Comparison of ENCODE assay signal across 8 cellular contexts in genomic region chr2:97094772-97095611, GRCh38. TPM values are rescaled to one million over a fixed set of nuclear protein-coding genes. Genes with fewer than 3 reads are reported as not detected.
DNase-seq lines count a peak whose midpoint lies in the region; ATAC-seq, FAIRE-seq and TF ChIP-seq lines count a peak whose summit lies in the region.
"Not testable (repeated sequence)": the region's sequence is repeated elsewhere in the genome, so short reads cannot be mapped to it uniquely, and the experiment has no call there.

TSS of gene FAHD2B (minus strand) at chr2:97094882. CDS start at chr2:97091706, 3,176 bp downstream.

- H3K4me3 ChIP-seq in CD8-positive, alpha-beta memory T cell (ENCODE audit: low read length): not testable (repeated sequence)
- H3K4me3 ChIP-seq in OCI-LY7 (ENCODE audit: low read depth, low read length, poor library complexity, severe bottlenecking) (peak within 1 kb of the TSS; percentile 59), H1 (ENCODE audit: extremely low read depth in 1 of 4, insufficient read depth in 2 of 4, low read depth in 3 of 4, low read length in 4 of 4) (peak within 1 kb of the TSS; percentile 24 to 56 (median 35); a peak in 6 of 8 replicates), mesenchymal stem cell (ENCODE audit: insufficient read depth in 1 of 2, low read depth in 1 of 2, low read length in 2 of 2) (peak within 1 kb of the TSS; percentile 46 to 56)

- not testable (repeated sequence) for H3K4ac ChIP-seq in H1 (replicated peaks; ENCODE audit: insufficient read length, low read depth, low read length); mesenchymal stem cell (ENCODE audit: low read depth in 1 of 2, low read length in 2 of 2)

- intact Hi-C loops in OCI-LY7 (cut with micrococcal nuclease; ENCODE audit: unreplicated experiment): not testable (repeated sequence)

- not testable (repeated sequence) for H3K36me3 ChIP-seq in CD8-positive, alpha-beta memory T cell (ENCODE audit: insufficient read depth, low read length); OCI-LY7 (ENCODE audit: insufficient read depth, low read length); H1 (ENCODE audit: control insufficient read depth in 2 of 4, insufficient read depth in 4 of 4, low read length in 3 of 4); mesenchymal stem cell (ENCODE audit: control insufficient read depth in 1 of 2, insufficient read depth in 2 of 2, low read depth in 1 of 2, low read length in 2 of 2)

- not testable (repeated sequence) for H3K56ac ChIP-seq in H1 (replicated peaks; ENCODE audit: insufficient read length, low read depth, low read length)

- H2BK15ac ChIP-seq in H1 (ENCODE audit: low read length); mesenchymal stem cell (ENCODE audit: low read depth, poor library complexity, severe bottlenecking): not testable (repeated sequence)

- TF ChIP-seq CTCF in OCI-LY7 (conservative IDR thresholded peaks at IDR 0.05; ENCODE audit: low read length); H1 (IDR thresholded peaks at IDR 0.05; ENCODE audit: control extremely low read depth in 1 of 3, insufficient read depth in 1 of 3, low read depth in 1 of 3, low read length in 3 of 3): not testable (repeated sequence)

- H3K23me2 ChIP-seq in H1 (ENCODE audit: low read depth, low read length): not testable (repeated sequence)

- H2BK120ac ChIP-seq in H1 (replicated peaks; ENCODE audit: low read depth, low read length); mesenchymal stem cell (ENCODE audit: low read depth, low read length): not testable (repeated sequence)

- H2BK12ac ChIP-seq in H1 (ENCODE audit: low read depth, low read length); mesenchymal stem cell (ENCODE audit: low read length in 2 of 2): not testable (repeated sequence)

- CTCF ChIA-PET in CD8-positive, alpha-beta memory T cell (lab: Charles Lee): interaction anchor here (1.8 kb wide), 1 partner anchor 18 kb away, joined by 6 read pairs; the partner anchor contains the start of gene ANKRD36
- CTCF ChIA-PET in OCI-LY7 (lab: Charles Lee; ENCODE audit: unreplicated experiment): not testable (repeated sequence)
- CTCF ChIA-PET in H1 (lab: Charles Lee; ENCODE audit: partially characterized antibody): interaction anchor here (0.9 to 1.2 kb wide), 4 partner anchors 9 to 134 kb away, joined by 3 to 5 read pairs (median 4); partner anchors contain the start of gene ANKRD36

- H3K27me3 ChIP-seq in CD8-positive, alpha-beta memory T cell (ENCODE audit: insufficient read depth, low read length, poor library complexity, severe bottlenecking); H1 (replicated peaks in 1 of 4; ENCODE audit: control insufficient read depth in 3 of 4, extremely low read depth in 1 of 4, insufficient read depth in 3 of 4, low read length in 3 of 4): not testable (repeated sequence)
- H3K27me3 ChIP-seq in mesenchymal stem cell (ENCODE audit: control insufficient read depth in 1 of 2, insufficient read depth in 1 of 2, low read length in 2 of 2): peaks cover 4 to 22% of the 10 kb centered on the region in 2 experiments

- TF ChIP-seq RAD21 in H1 (IDR thresholded peaks at IDR 0.05 in 1 of 2, conservative IDR thresholded peaks at IDR 0.05 in 1 of 2; ENCODE audit: low read depth in 2 of 2, low read length in 2 of 2): not testable (repeated sequence)

- 0 out of 2 replicates have a peak within 1 kb of the TSS, but pooled peaks have one; percentile 50 for H2AFZ ChIP-seq in OCI-LY7 (ENCODE audit: low read length)
- H2AFZ ChIP-seq in H1 (ENCODE audit: low read length): not testable (repeated sequence)
- H2AFZ ChIP-seq in mesenchymal stem cell (ENCODE audit: low read depth, low read length): peak within 1 kb of the TSS; percentile 51

- not testable (repeated sequence) for H3K27ac ChIP-seq in CD8-positive, alpha-beta memory T cell (ENCODE audit: low read depth, low read length); OCI-LY7 (ENCODE audit: low read depth, low read length, poor library complexity, severe bottlenecking); H1 (ENCODE audit: low read depth, low read length); mesenchymal stem cell (ENCODE audit: low read length, poor library complexity, severe bottlenecking)

- not testable (repeated sequence) for H2BK20ac ChIP-seq in H1 (ENCODE audit: low read length)

- not testable (repeated sequence) for H3K79me1 ChIP-seq in H1 (ENCODE audit: low read depth, low read length); mesenchymal stem cell (replicated peaks; ENCODE audit: low read length, poor library complexity, severe bottlenecking)

- DNase-seq in CD8-positive, alpha-beta memory T cell: peak; percentile 73 to 91 (median 80)
- DNase-seq in HS-5 (ENCODE audit: low read depth): peak; percentile 36
- peak; percentile 86 for DNase-seq in OCI-LY7 (ENCODE audit: low spot score)
- DNase-seq in activated CD8-positive, alpha-beta memory T cell treated with anti-CD3 and anti-CD28 coated beads, Interleukin-2, amount 50 U/mL, for 4 hours: peak; percentile 88
- peak in 1 of 2 experiments; percentile 81 for DNase-seq in H1 (ENCODE audit: low read depth in 1 of 2, low spot score in 2 of 2)
- peak; percentile 69 for DNase-seq in mesenchymal stem cell
- DNase-seq in stimulated activated CD8-positive, alpha-beta memory T cell treated with anti-CD3 and anti-CD28 coated beads, Interleukin-12 subunit alpha, Interleukin-12 subunit beta, amount 100 ng/mL, for 1 hour (ENCODE audit: low read depth): peak; percentile 79

- not testable (repeated sequence) for H3K9me3 ChIP-seq in CD8-positive, alpha-beta memory T cell (ENCODE audit: low read length); OCI-LY7 (ENCODE audit: low read length); H1 (ENCODE audit: insufficient read depth in 2 of 2, low read depth in 1 of 2, low read length in 1 of 2); mesenchymal stem cell (ENCODE audit: control insufficient read depth, low read length)

- peak; percentile 84 for ATAC-seq in GM21447 (IDR thresholded peaks at IDR 0.05; ENCODE audit: unreplicated experiment)

- not testable (repeated sequence) for TF ChIP-seq POLR2A in H1 (IDR thresholded peaks at IDR 0.05; ENCODE audit: control extremely low read depth in 1 of 2, low read depth in 2 of 2, low read length in 2 of 2)

- H3K23ac ChIP-seq in H1 (ENCODE audit: insufficient read length); mesenchymal stem cell (ENCODE audit: low read length in 2 of 2): not testable (repeated sequence)

- not testable (repeated sequence) for TF ChIP-seq EP300 in H1 (IDR thresholded peaks at IDR 0.05; ENCODE audit: borderline replicate concordance in 1 of 2, low read depth in 2 of 2, low read length in 2 of 2)

- not testable (repeated sequence) for H3K18ac ChIP-seq in H1 (ENCODE audit: extremely low read depth, low read length); mesenchymal stem cell (ENCODE audit: low read depth in 1 of 2, low read length in 2 of 2)

- H3K9ac ChIP-seq in H1 (replicated peaks in 1 of 4; ENCODE audit: extremely low read depth in 1 of 4, low read depth in 3 of 4, low read length in 3 of 4): not testable (repeated sequence)
- peak within 1 kb of the TSS; percentile 32 for H3K9ac ChIP-seq in mesenchymal stem cell (ENCODE audit: low read length)

- H2BK5ac ChIP-seq in H1 (ENCODE audit: low read depth, low read length); mesenchymal stem cell (ENCODE audit: low read depth, low read length, poor library complexity, severe bottlenecking): not testable (repeated sequence)

- H3K27ac Mint-ChIP-seq in CD8-positive, alpha-beta memory T cell: peak within 1 kb of the TSS; percentile 71 to 90 (median 86)

- H3K4me2 ChIP-seq in OCI-LY7 (ENCODE audit: low read length) (peak within 1 kb of the TSS; percentile 65), H1 (ENCODE audit: insufficient read depth in 1 of 2, low read depth in 2 of 2, low read length in 2 of 2) (peak within 1 kb of the TSS; percentile 72 to 87), mesenchymal stem cell (ENCODE audit: low read length, poor library complexity, severe bottlenecking) (peak within 1 kb of the TSS; percentile 54)

- not testable (repeated sequence) for H3K4me1 ChIP-seq in CD8-positive, alpha-beta memory T cell (ENCODE audit: insufficient read depth, low read length); OCI-LY7 (ENCODE audit: insufficient read depth, low read length, poor library complexity, severe bottlenecking); H1 (replicated peaks in 1 of 4; ENCODE audit: control insufficient read depth in 3 of 4, insufficient read depth in 4 of 4, low read length in 3 of 4); mesenchymal stem cell (ENCODE audit: control insufficient read depth, insufficient read depth, low read depth, low read length)

- peaks cover 8 to 19% (median 10%) of the 10 kb centered on the region in 3 donors for H3K4me1 Mint-ChIP-seq in CD8-positive, alpha-beta memory T cell

- H4K5ac ChIP-seq in H1 (ENCODE audit: insufficient read length, low read depth, low read length): not testable (repeated sequence)

- not testable (repeated sequence) for H4K91ac ChIP-seq in H1 (replicated peaks; ENCODE audit: insufficient read length, low read length); mesenchymal stem cell (ENCODE audit: low read length)

- H3K9me2 ChIP-seq in OCI-LY7 (ENCODE audit: insufficient read depth, low read length): not testable (repeated sequence)

- H3K14ac ChIP-seq in H1 (ENCODE audit: insufficient read length); mesenchymal stem cell (ENCODE audit: low read length in 2 of 2): not testable (repeated sequence)

- not testable (repeated sequence) for H3K79me2 ChIP-seq in OCI-LY7 (ENCODE audit: insufficient read depth, low read depth, low read length); H1 (ENCODE audit: control insufficient read depth in 1 of 2, insufficient read depth in 2 of 2, low read length in 2 of 2)

- H3K36me3 Mint-ChIP-seq in CD8-positive, alpha-beta memory T cell: not testable (repeated sequence)

- not testable (repeated sequence) for H3K9me3 Mint-ChIP-seq in CD8-positive, alpha-beta memory T cell

- FAIRE-seq in H1 (lab: Jason Lieb, UNC): not testable (repeated sequence)

- H4K8ac ChIP-seq in H1 (ENCODE audit: extremely low read depth, insufficient read depth, low read length): not testable (repeated sequence)
- peak within 1 kb of the TSS; percentile 54 for H4K8ac ChIP-seq in mesenchymal stem cell (ENCODE audit: low read length)

- not testable (repeated sequence) for H4K20me1 ChIP-seq in OCI-LY7 (ENCODE audit: insufficient read depth, low read length); H1 (replicated peaks in 1 of 2; ENCODE audit: control insufficient read depth in 1 of 2, insufficient read depth in 2 of 2, low read length in 2 of 2)

- WGBS in H1 (ENCODE audit: extremely low coverage in 1 of 2, insufficient coverage in 1 of 2, insufficient read length in 1 of 2, insufficient replicate concordance in 2 of 2, low coverage in 1 of 2, low lambda C conversion rate in 2 of 2, missing lambda C conversion rate in 1 of 2), 2 experiments: 7% methylated on average over 11 of the region's 48 CpGs; no CpG with 5 or more reads in 1 of the 2 experiments
- WGBS in mesenchymal stem cell: 5% methylated on average over 32 of the region's 48 CpGs

- POLR2A ChIA-PET in CD8-positive, alpha-beta memory T cell (lab: Charles Lee); OCI-LY7 (lab: Charles Lee); H1 (lab: Charles Lee; ENCODE audit: partially characterized antibody): not testable (repeated sequence)

- not testable (repeated sequence) for H2AK5ac ChIP-seq in H1 (ENCODE audit: low read depth, low read length); mesenchymal stem cell (ENCODE audit: low read length, severe bottlenecking)

- peak within 1 kb of the TSS; percentile 70 to 86 (median 80) for H3K4me3 Mint-ChIP-seq in CD8-positive, alpha-beta memory T cell

- not testable (repeated sequence) for BruUV-seq in OCI-LY7 (replicated peaks; lab: Mats Ljungman, UMichigan)

- H3K27me3 Mint-ChIP-seq in CD8-positive, alpha-beta memory T cell: peaks cover 12 to 15% of the 10 kb centered on the region in 2 donors

RNA-seq across cellular contexts. Expression of gene FAHD2B, which starts in this region (rescaled TPM):
- total RNA-seq in CD8-positive, alpha-beta memory T cell: 10 to 100 TPM; 20.9 to 21.5 TPM
- 18.5 TPM for polyA plus RNA-seq in CD8-positive, alpha-beta memory T cell
- 23.4 and 29.2 TPM in 2 replicates for total RNA-seq in OCI-LY7 (2014; rRNA removed; shearing (Covaris generic))
- total RNA-seq in OCI-LY7 (2022): 39.1 and 44.3 TPM in 2 replicates
- total RNA-seq in H1 (2021; fragmentation: NEBNext Ultra II Directional; extraction: Animal tissue kit (Norgen Biotek cat#: 25700)): 36.9 and 39.4 TPM in 2 replicates
- 23.5 and 27.5 TPM in 2 replicates for polyA plus RNA-seq in H1 (2011; rRNA removed)
- 34.3 TPM for polyA plus RNA-seq in H1 (2011; cell fraction: cytosol; rRNA removed)
- 54.4 TPM for polyA plus RNA-seq in H1 (2011; cell fraction: nucleus; rRNA removed)
- 24.0 to 38.8 TPM (median 36.0 TPM) in 4 replicates for polyA plus RNA-seq in H1 (2012, experiment 1 of 2)
- 35.1 TPM for polyA plus RNA-seq in H1 (2012, experiment 2 of 2)
- 22.1 TPM for polyA plus RNA-seq in H1 (2013, experiment 1 of 2)
- 20.7 TPM for polyA plus RNA-seq in H1 (2013, experiment 2 of 2)
- 30.2 and 38.3 TPM in 2 replicates for polyA minus RNA-seq in H1 (2011; rRNA and poly(A)+ RNA removed)
- 21.7 TPM for polyA minus RNA-seq in H1 (2011; cell fraction: cytosol; rRNA and poly(A)+ RNA removed)
- polyA minus RNA-seq in H1 (2011; cell fraction: nucleus; rRNA and poly(A)+ RNA removed): 35.7 TPM
- polyA plus RNA-seq in mesenchymal stem cell (2013, experiment 1 of 2): 3.7 TPM
- 3.2 TPM for polyA plus RNA-seq in mesenchymal stem cell (2013, experiment 2 of 2)
